In the genomic region with DNA sequence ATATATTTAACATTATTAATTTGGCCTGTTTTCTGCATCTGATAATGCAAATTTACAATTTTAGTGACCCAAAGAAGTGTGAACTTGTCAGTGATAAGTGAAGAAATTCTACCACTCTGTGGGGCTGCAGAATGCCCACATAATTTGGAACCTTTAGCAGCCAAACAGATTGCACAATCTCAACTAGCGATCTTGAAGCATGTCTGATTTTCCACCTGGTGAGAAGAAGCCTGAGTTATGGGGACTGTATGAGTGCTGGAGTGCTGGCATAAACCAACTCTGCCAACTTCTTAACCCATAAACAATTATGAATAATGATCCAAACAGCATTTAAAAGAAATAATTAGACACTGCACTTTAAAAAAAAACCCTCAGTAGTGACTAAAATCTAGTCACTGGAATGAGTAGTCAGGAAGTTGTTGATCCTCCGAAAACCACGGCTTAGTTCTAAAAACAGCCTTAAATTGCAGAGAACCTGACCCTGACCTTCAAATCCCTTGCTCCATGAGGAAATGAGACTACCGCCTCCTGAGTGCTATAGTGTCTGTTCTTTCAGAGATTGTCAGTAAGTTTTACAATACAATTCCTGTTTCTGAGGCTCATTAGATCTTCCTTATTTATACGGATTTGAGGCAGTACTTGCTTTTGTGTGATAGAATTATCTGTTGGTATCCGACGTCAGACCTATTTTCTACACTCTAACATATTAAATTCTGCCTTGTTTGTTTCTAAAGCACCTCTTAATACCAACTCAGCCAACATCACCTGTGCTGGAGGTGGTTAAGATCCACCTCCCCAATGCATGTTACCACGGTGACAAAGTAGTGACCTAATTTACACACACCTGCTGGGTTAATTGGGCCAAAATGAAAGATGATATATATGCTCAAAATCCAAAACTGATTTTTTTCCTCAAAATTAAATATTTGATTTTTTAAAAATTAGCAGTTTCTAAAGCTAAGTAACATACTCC, we compare ENCODE assay signal across 9 cellular contexts.
DNase-seq lines count a peak whose midpoint lies in the region; ATAC-seq and TF ChIP-seq lines count a peak whose summit lies in the region.
"Had no signal": no experiment of that assay in that cellular context is flagged by ENCODE, and none has a peak within 500 bp of the region (broad histone marks: within the 10 kb centered on the region; RNA-seq: fewer than 3 reads in every experiment).

No MANE protein-coding gene starts in this region.

- no peaks in the 10 kb centered on the region for H3K79me2 ChIP-seq in OCI-LY3 (ENCODE audit: low read length)
- no peaks in the 10 kb centered on the region for H3K79me2 ChIP-seq in H9 (ENCODE audit: insufficient read depth, low read length)

- H4K20me1 ChIP-seq in OCI-LY3 (ENCODE audit: insufficient read depth, low read length): no peaks in the 10 kb centered on the region
- no peaks in the 10 kb centered on the region for H4K20me1 ChIP-seq in H9 (ENCODE audit: control insufficient read depth, insufficient read depth, insufficient read length)

- no peak overlapping the region for H2BK15ac ChIP-seq in H9 (ENCODE audit: low read depth, low read length)

- H3K9ac ChIP-seq in OCI-LY3 (ENCODE audit: low read length) (no peak overlapping the region), H9 (ENCODE audit: extremely low read depth, insufficient read length, low read length) (no peak overlapping the region)

- H2AK5ac ChIP-seq in H9 (ENCODE audit: insufficient read length, low read length): no peak overlapping the region

- H2BK120ac ChIP-seq in H9 (ENCODE audit: low read depth, low read length, poor library complexity, severe bottlenecking): no peak overlapping the region

- no peak overlapping the region for H2BK20ac ChIP-seq in H9 (ENCODE audit: low read depth, low read length, poor library complexity, severe bottlenecking)

- H4K91ac ChIP-seq in H9 (ENCODE audit: insufficient read length, low read depth, low read length): no peak overlapping the region

- H3K27me3 Mint-ChIP-seq in H9 (ENCODE audit: low read depth): no peaks in the 10 kb centered on the region
- H3K27me3 Mint-ChIP-seq: naive B cell had no signal

- H3K18ac ChIP-seq in H9 (ENCODE audit: insufficient read length, low read depth, low read length): no peak overlapping the region

- peak overlapping the region in 1 of 3 experiments; percentile 48; a peak in 1 of 7 replicates for H3K27ac Mint-ChIP-seq in H9

- H3K9me3 Mint-ChIP-seq in H9: no peaks in the 10 kb centered on the region

- ATAC-seq in GM19372 (IDR thresholded peaks at IDR 0.05; ENCODE audit: low read depth, unreplicated experiment) (peak; percentile 58), HG03175 (IDR thresholded peaks at IDR 0.05; ENCODE audit: unreplicated experiment) (peak; percentile 76)

- H4K8ac ChIP-seq in H9 (replicated peaks; ENCODE audit: insufficient read length, low read depth, low read length): no peak overlapping the region

- no peak overlapping the region for H2AFZ ChIP-seq in OCI-LY3 (ENCODE audit: low read depth, low read length)
- H2AFZ ChIP-seq in H9 (ENCODE audit: low read length): no peak overlapping the region

- H3K36me3 Mint-ChIP-seq in H9 (ENCODE audit: insufficient read depth in 1 of 3, low read depth in 3 of 3): no peaks in the 10 kb centered on the region

- H3K4ac ChIP-seq in H9 (ENCODE audit: low read depth, low read length): no peak overlapping the region

- WGBS in H9 (ENCODE audit: extremely low coverage, insufficient read length, low lambda C conversion rate): no CpG with 5 or more reads among the region's 8 CpGs

- peak overlapping the region; percentile 28 for H3K4me3 ChIP-seq in OCI-LY3 (ENCODE audit: low read length)

- no peak overlapping the region for H3K27ac ChIP-seq in OCI-LY3 (ENCODE audit: low read length)
- H3K27ac ChIP-seq in H9 (ENCODE audit: insufficient read length, low read depth, low read length): no peak overlapping the region

- TF ChIP-seq CTCF in OCI-LY3 (IDR thresholded peaks at IDR 0.05; ENCODE audit: low read depth, low read length) (no peak), H9 (conservative IDR thresholded peaks at IDR 0.05) (no peak)

- H3K4me2 ChIP-seq in OCI-LY3 (ENCODE audit: low read length) (peak overlapping the region; percentile 54), H9 (ENCODE audit: insufficient read depth, insufficient read length, low read length) (no peak overlapping the region)

- no peak overlapping the region for H2BK5ac ChIP-seq in H9 (ENCODE audit: insufficient read length, low read length)

- DNase-seq in AG20443 (ENCODE audit: low spot score) (peak; percentile 22), hepatic stellate cell (ENCODE audit: low spot score) (peak; percentile 8), GM19238 (ENCODE audit: insufficient read length, low spot score) (no peak), H9 (no peak)
- DNase-seq in central memory CD4-positive, alpha-beta T cell: no peak
- DNase-seq: naive B cell had no signal

- H3K36me3 ChIP-seq in OCI-LY3 (replicated peaks; ENCODE audit: low read depth, low read length): no peaks in the 10 kb centered on the region

- H3K79me1 ChIP-seq in H9 (ENCODE audit: insufficient read depth, low read depth, low read length, poor library complexity, severe bottlenecking): no peaks in the 10 kb centered on the region

- no peak overlapping the region for H3K4me3 Mint-ChIP-seq in H9
- H3K4me3 Mint-ChIP-seq: naive B cell had no signal

- H3K14ac ChIP-seq in H9 (ENCODE audit: insufficient read depth, low read length): no peak overlapping the region

- H3K9me3 ChIP-seq in OCI-LY3 (ENCODE audit: insufficient read depth, low read length): no peaks in the 10 kb centered on the region
- H3K9me3 ChIP-seq in H9 (ENCODE audit: control insufficient read depth, low read depth, low read length): no peaks in the 10 kb centered on the region

- no peak overlapping the region for H3K23ac ChIP-seq in H9 (ENCODE audit: insufficient read length, low read depth, low read length)

- H2BK12ac ChIP-seq in H9 (ENCODE audit: insufficient read length, low read depth, low read length): no peak overlapping the region

- H3K4me1 ChIP-seq in OCI-LY3 (ENCODE audit: low read length) (peaks cover 34% of the 10 kb centered on the region), H9 (ENCODE audit: insufficient read depth, low read length) (no peaks in the 10 kb centered on the region)

- no peak overlapping the region for H3K56ac ChIP-seq in H9 (ENCODE audit: insufficient read length, low read depth, low read length)

- H3K27me3 ChIP-seq in OCI-LY3 (ENCODE audit: low read depth, low read length) (peaks cover 36% of the 10 kb centered on the region), H9 (ENCODE audit: insufficient read depth, low read length) (no peaks in the 10 kb centered on the region)

- H4K5ac ChIP-seq in H9 (ENCODE audit: insufficient read length, low read depth, low read length): no peak overlapping the region

- no peak overlapping the region for H3T11ph ChIP-seq in H9 (ENCODE audit: low read length)

- H3K23me2 ChIP-seq in H9 (ENCODE audit: insufficient read length, low read depth, low read length, poor library complexity, severe bottlenecking): no peaks in the 10 kb centered on the region

- H3K4me1 Mint-ChIP-seq in H9: peaks cover 30 to 31% of the 10 kb centered on the region in 2 experiments

Comparison
In these comparisons a context has a peak if more than half of its experiments do, and no peak if none do; other contexts are left out.
1. DNase-seq: peak in AG20443 (single experiment) and hepatic stellate cell (single experiment); none in central memory CD4-positive, alpha-beta T cell (single experiment), GM19238 (single experiment) and H9 (single experiment).